In genomic region chr11:61627831-61628753, GRCh38 we compare ENCODE assay signal across 9 cellular contexts. TPM values are rescaled to one million over a fixed set of nuclear protein-coding genes. Genes with fewer than 3 reads are reported as not detected.
DNase-seq lines count a peak whose midpoint lies in the region; ATAC-seq and TF ChIP-seq lines count a peak whose summit lies in the region.
"Had no signal": no experiment of that assay in that cellular context is flagged by ENCODE, and none has a peak within 500 bp of the region (broad histone marks: within the 10 kb centered on the region; RNA-seq: fewer than 3 reads in every experiment).

No MANE protein-coding gene starts in this region.

- no peaks in the 10 kb centered on the region for H3K27me3 ChIP-seq in CD4-positive, alpha-beta T cell (ENCODE audit: control insufficient read depth, insufficient read depth, low read length)
- H3K27me3 ChIP-seq in adipocyte (replicated peaks; ENCODE audit: control insufficient read depth, insufficient read depth, low read length) (peaks cover 3% of the 10 kb centered on the region), gastrocnemius medialis (no peaks in the 10 kb centered on the region)
- no peaks in the 10 kb centered on the region for H3K27me3 ChIP-seq in effector memory CD4-positive, alpha-beta T cell (replicated peaks; ENCODE audit: control insufficient read depth, insufficient read depth, low read length, poor library complexity, severe bottlenecking)

- TF ChIP-seq POLR2A in gastrocnemius medialis (IDR thresholded peaks at IDR 0.05) = no peak

- no peaks in the 10 kb centered on the region for H3K9me3 ChIP-seq in CD4-positive, alpha-beta T cell (ENCODE audit: control insufficient read depth, low read length)
- H3K9me3 ChIP-seq in HEK293 (ENCODE audit: control insufficient read depth, insufficient read depth, low read depth, low read length) = no peaks in the 10 kb centered on the region
- H3K9me3 ChIP-seq in adipocyte (ENCODE audit: control insufficient read depth, low read length) = no peaks in the 10 kb centered on the region
- H3K9me3 ChIP-seq in gastrocnemius medialis = no peaks in the 10 kb centered on the region
- H3K9me3 ChIP-seq in effector memory CD4-positive, alpha-beta T cell (ENCODE audit: control insufficient read depth, low read length) = no peaks in the 10 kb centered on the region

- H3K4me3 ChIP-seq in HEK293 (ENCODE audit: low read depth, low read length) = no peak overlapping the region
- H3K4me3 ChIP-seq in adipocyte (ENCODE audit: low read length) = no peak overlapping the region
- no peak overlapping the region for H3K4me3 ChIP-seq in gastrocnemius medialis
- H3K4me3 ChIP-seq in effector memory CD4-positive, alpha-beta T cell (ENCODE audit: insufficient read depth, low read depth, low read length, poor library complexity, severe bottlenecking) = no peak overlapping the region

- intact Hi-C loops in CD4-positive, alpha-beta T cell (cut with DNase I, micrococcal nuclease) = no loop called here
- intact Hi-C loops in left cardiac atrium (cut with DNase I) (loop anchor here (2.0 to 5.0 kb wide), 2 partner anchors 46 to 149 kb away; partner anchors contain the start of gene SYT7 (in 2 of the 2)), gastrocnemius medialis (cut with DNase I; ENCODE audit: low total_unique reads) (loop anchor here (1.0 kb wide), 1 partner anchor 47 kb away; the partner anchor contains the start of gene SYT7)

- no peak overlapping the region for H3K4me3 Mint-ChIP-seq in CD4-positive, alpha-beta T cell
- H3K4me3 Mint-ChIP-seq: IgD-negative memory B cell had no signal

- H3K9ac ChIP-seq in adipocyte (ENCODE audit: low read length) = no peak overlapping the region

- no peaks in the 10 kb centered on the region for H3K4me1 ChIP-seq in HEK293 (ENCODE audit: control insufficient read depth, insufficient read depth, low read length)
- H3K4me1 ChIP-seq in adipocyte (ENCODE audit: control insufficient read depth, insufficient read depth, low read length) = no peaks in the 10 kb centered on the region
- H3K4me1 ChIP-seq in gastrocnemius medialis = peaks cover 26 to 44% of the 10 kb centered on the region in 2 donors
- H3K4me1 ChIP-seq in effector memory CD4-positive, alpha-beta T cell (ENCODE audit: control insufficient read depth, insufficient read depth, low read length, poor library complexity, severe bottlenecking) = no peaks in the 10 kb centered on the region

- no peaks in the 10 kb centered on the region for H3K36me3 Mint-ChIP-seq in CD4-positive, alpha-beta T cell (ENCODE audit: low read depth)
- H3K36me3 Mint-ChIP-seq: IgD-negative memory B cell had no signal

- in situ Hi-C loops in gastrocnemius medialis (cut with MboI; ENCODE audit: low sequenced_read_pairs in 4 of 4) = loop anchor here in 1 of 4 donors (25.0 kb wide), 1 partner anchor 166 kb away; no protein-coding TSS in a partner anchor

- H3K4me1 Mint-ChIP-seq in CD4-positive, alpha-beta T cell (ENCODE audit: low read depth) = no peaks in the 10 kb centered on the region
- H3K4me1 Mint-ChIP-seq: IgD-negative memory B cell had no signal

- peak; percentile 33 for TF ChIP-seq CTCF in CD4-positive, alpha-beta T cell (IDR thresholded peaks at IDR 0.05)
- TF ChIP-seq CTCF in HEK293 (tag by site-specific recombination; IDR thresholded peaks at IDR 0.05) (0 out of 2 replicates have a peak, but pooled peaks have one; percentile 31), gastrocnemius medialis (IDR thresholded peaks at IDR 0.05 in 4 of 5, conservative IDR thresholded peaks at IDR 0.05 in 1 of 5) (peak; percentile 50 to 77 (median 70))

- H3K36me3 ChIP-seq in HEK293 (ENCODE audit: control insufficient read depth in 2 of 2, insufficient read depth in 1 of 2, low read length in 2 of 2) (no peaks in the 10 kb centered on the region), adipocyte (ENCODE audit: control insufficient read depth, insufficient read depth, low read length, severe bottlenecking) (no peaks in the 10 kb centered on the region), gastrocnemius medialis (no peaks in the 10 kb centered on the region)
- no peaks in the 10 kb centered on the region for H3K36me3 ChIP-seq in effector memory CD4-positive, alpha-beta T cell (ENCODE audit: control insufficient read depth, insufficient read depth, low read length)

- POLR2A ChIA-PET in CD4-positive, alpha-beta T cell (lab: Charles Lee) = no interaction called here
- POLR2A ChIA-PET in HEK293 (lab: Yijun Ruan, JAX) = no interaction called here

- no peak overlapping the region for H3K27ac ChIP-seq in CD4-positive, alpha-beta T cell (ENCODE audit: low read depth, low read length)
- no peak overlapping the region for H3K27ac ChIP-seq in HEK293 (ENCODE audit: extremely low read depth, low read depth, low read length)
- peak overlapping the region in 3 of 4 donors; percentile 82 to 88 (median 85) for H3K27ac ChIP-seq in gastrocnemius medialis
- H3K27ac ChIP-seq in effector memory CD4-positive, alpha-beta T cell (ENCODE audit: insufficient read depth, low read length, poor library complexity, severe bottlenecking) = no peak overlapping the region

- H3K27ac Mint-ChIP-seq in CD4-positive, alpha-beta T cell = no peak overlapping the region
- H3K27ac Mint-ChIP-seq: IgD-negative memory B cell had no signal

- peaks cover 11% of the 10 kb centered on the region for H3K27me3 Mint-ChIP-seq in CD4-positive, alpha-beta T cell

- DNase-seq in CD4-positive, alpha-beta T cell = peak in 4 of 10 experiments; percentile 5 to 18 (median 10)
- DNase-seq in NOMO-1 treated with DMSO at 0.1 percent for 48 hours (lab: John Stamatoyannopoulos, UW; ENCODE audit: unreplicated experiment) (peak; percentile 12), adipocyte (ENCODE audit: low read depth) (peak; percentile 90), left cardiac atrium (peak; percentile 76), gastrocnemius medialis (peak; percentile 48 to 67)
- no peak for DNase-seq in effector memory CD4-positive, alpha-beta T cell
- no peak for DNase-seq in stimulated activated naive CD4-positive, alpha-beta T cell treated with Interleukin-2 at 50 U/mL for 16 hours (lab: John Stamatoyannopoulos, UW)

- CTCF ChIA-PET in CD4-positive, alpha-beta T cell (lab: Charles Lee) = no interaction called here
- CTCF ChIA-PET in HEK293 (lab: Yijun Ruan, JAX) = interaction anchor here (0.5 to 3.6 kb wide), 39 partner anchors 8 to 438 kb away, joined by 3 to 41 read pairs (median 4); no protein-coding TSS in a partner anchor

- H3K9me3 Mint-ChIP-seq in CD4-positive, alpha-beta T cell = no peaks in the 10 kb centered on the region

- ATAC-seq in CD4-positive, alpha-beta T cell (ENCODE audit: poor library complexity) = no peak
- peak; percentile 83 to 87 for ATAC-seq in left cardiac atrium
- ATAC-seq in gastrocnemius medialis = peak; percentile 60

TF ChIP-seq in HEK293, 187 proteins besides CTCF, POLR2A, EP300 and RAD21:
- TF ChIP-seq ZNF2 (tag by site-specific recombination; IDR thresholded peaks at IDR 0.05) = no peak
- TF ChIP-seq ZNF548 (tag by site-specific recombination; IDR thresholded peaks at IDR 0.05) = no peak
- no peak for TF ChIP-seq PATZ1 (tag by site-specific recombination; IDR thresholded peaks at IDR 0.05)
- peak; percentile 52 for TF ChIP-seq ZNF654 (tag by site-specific recombination; IDR thresholded peaks at IDR 0.05; ENCODE audit: low read depth)

RNA-seq across cellular contexts. Expression of gene SYT7, which starts 47.2 kb away (rescaled TPM):
- total RNA-seq in CD4-positive, alpha-beta T cell = not detected
- 10 to 100 TPM; 36.7 to 39.7 TPM for total RNA-seq in left cardiac atrium
- total RNA-seq in gastrocnemius medialis = 1 to 10 TPM in 2 of 4 donors, under 1 TPM in 2; 0.68 to 4.9 (median 1.4) TPM

RNA-seq across cellular contexts. Expression of gene DAGLA, which starts 52.1 kb away (rescaled TPM):
- total RNA-seq in CD4-positive, alpha-beta T cell = under 1 TPM; 0.52 to 0.73 TPM
- total RNA-seq in left cardiac atrium = 1 to 10 TPM; 4.1 to 5.0 TPM
- 1 to 10 TPM in 3 of 4 donors, under 1 TPM in 1; 0.58 to 5.5 (median 2.9) TPM for total RNA-seq in gastrocnemius medialis

Comparison
In these comparisons a context has a peak if more than half of its experiments do, and no peak if none do; other contexts are left out.
1. DNase-seq: peak in NOMO-1 treated with DMSO at 0.1 percent for 48 hours (single experiment), adipocyte (single experiment), left cardiac atrium (single experiment) and gastrocnemius medialis (2 of 2); none in effector memory CD4-positive, alpha-beta T cell (0 of 3) and stimulated activated naive CD4-positive, alpha-beta T cell treated with Interleukin-2 at 50 U/mL for 16 hours (single experiment).
2. H3K27ac ChIP-seq: peak in gastrocnemius medialis (3 of 4); none in CD4-positive, alpha-beta T cell (single experiment), HEK293 (single experiment) and effector memory CD4-positive, alpha-beta T cell (single experiment).
3. RNA of gene SYT7, which starts 47.2 kb away (total RNA-seq): 36.7 to 39.7 TPM in left cardiac atrium; 0.68 to 4.9 TPM in gastrocnemius medialis and not detected in CD4-positive, alpha-beta T cell; every median in the first group is over 4 times any median in the second.
4. intact Hi-C loops: an anchor here in left cardiac atrium (2.0 to 5.0 kb wide) and gastrocnemius medialis (1.0 kb wide); none called in CD4-positive, alpha-beta T cell.
5. Peak in every context shown above with its lines, with median percentiles within 50 percentile points of each other: CTCF ChIP-seq.